In genomic region chr11:2548596-2548995, GRCh38 we compare ENCODE assay signal across 23 cellular contexts.
DNase-seq lines count a peak whose midpoint lies in the region; ATAC-seq, FAIRE-seq and TF ChIP-seq lines count a peak whose summit lies in the region.
"Had no signal": no experiment of that assay in that cellular context is flagged by ENCODE, and none has a peak within 500 bp of the region (broad histone marks: within the 10 kb centered on the region; RNA-seq: fewer than 3 reads in every experiment).

No MANE protein-coding gene starts in this region.

- H2AFZ ChIP-seq in HepG2 (ENCODE audit: low read length) (no peak overlapping the region), GM23338 (no peak overlapping the region)

- WGBS in right lobe of liver (ENCODE audit: insufficient coverage, low coverage, low lambda C conversion rate, missing lambda C conversion rate) = 96% methylated on average over 4 of the region's 12 CpGs
- WGBS in HepG2 (ENCODE audit: low lambda C conversion rate) = 46% methylated on average over 7 of the region's 12 CpGs
- over 99% methylated on average over 12 of the region's 12 CpGs for WGBS in prostate gland

- H3F3A ChIP-seq in GM23338 (replicated peaks; ENCODE audit: low read depth) = no peaks in the 10 kb centered on the region

- FAIRE-seq in HepG2 (lab: Jason Lieb, UNC) = no peak

- no peak for TF ChIP-seq POLR2A in right lobe of liver (IDR thresholded peaks at IDR 0.05)
- no peak for TF ChIP-seq POLR2A in HepG2 (IDR thresholded peaks at IDR 0.05; ENCODE audit: insufficient read depth in 1 of 2, low read depth in 2 of 2, low read length in 2 of 2)
- TF ChIP-seq POLR2A in prostate gland (IDR thresholded peaks at IDR 0.05) = no peak

- H3K27ac ChIP-seq in right lobe of liver (no peak overlapping the region), HepG2 (ENCODE audit: extremely low read length, insufficient read depth, low read length) (no peak overlapping the region), prostate gland (no peak overlapping the region), GM23338 (ENCODE audit: low read depth) (no peak overlapping the region)
- H3K27ac ChIP-seq: 22Rv1, RWPE1, SJCRH30 had no signal

- H3K4me1 ChIP-seq in right lobe of liver (no peaks in the 10 kb centered on the region), HepG2 (ENCODE audit: insufficient read depth, low read length) (no peaks in the 10 kb centered on the region), prostate gland (replicated peaks) (no peaks in the 10 kb centered on the region), GM23338 (ENCODE audit: insufficient read depth) (no peaks in the 10 kb centered on the region)
- H3K4me1 ChIP-seq: SJCRH30 had no signal

- H3K36me3 Mint-ChIP-seq in GM23338 (ENCODE audit: low read depth) = no peaks in the 10 kb centered on the region

- DNase-seq in activated CD4-positive, CD25-positive, alpha-beta regulatory T cell treated with anti-CD3 and anti-CD28 coated beads, Interleukin-2, amount 50 U/mL, for 72 hours = peak; percentile 7
- DNase-seq in activated CD4-positive, CD25-positive, alpha-beta regulatory T cell (lab: John Stamatoyannopoulos, UW) = no peak
- DNase-seq in right lobe of liver (peak; percentile 8 to 29 (median 28)), HepG2 (ENCODE audit: low spot score) (no peak), posterior vena cava (ENCODE audit: low spot score) (peak; percentile 47), HPDE6-E6E7 (ENCODE audit: extremely low spot score) (no peak), prostate gland (ENCODE audit: low spot score) (no peak), GM23338 (ENCODE audit: low spot score) (no peak)
- DNase-seq: CD4-positive, CD25-positive, alpha-beta regulatory T cell; COR-L47; DMS 273 treated with DMSO at 0.1 percent for 48 hours; DND-41; H7; HFFc6; IMR-90; NCI-H1417 treated with DMSO at 0.1 percent for 48 hours; NCI-H187 treated with DMSO at 0.1 percent for 48 hours; NCI-H226; NCI-H524; PC-3; SJCRH30 had no signal

- no peaks in the 10 kb centered on the region for H4K20me1 ChIP-seq in HepG2 (ENCODE audit: insufficient read depth, low read length)
- no peaks in the 10 kb centered on the region for H4K20me1 ChIP-seq in GM23338 (replicated peaks; ENCODE audit: insufficient read depth)

- in situ Hi-C loops in HepG2 (cut with HindIII; ENCODE audit: extremely low pct_ligation_motif_present, low pct_unique_long_range_greater_than_20kb) = no loop called here

- intact Hi-C loops in right lobe of liver (cut with DNase I) = no loop called here
- intact Hi-C loops in HepG2 (cut with micrococcal nuclease; ENCODE audit: unreplicated experiment) = no loop called here
- intact Hi-C loops in posterior vena cava (cut with DNase I) = no loop called here
- intact Hi-C loops in prostate gland (cut with DNase I) = no loop called here

- H3K27ac Mint-ChIP-seq in GM23338 = no peak overlapping the region
- H3K27ac Mint-ChIP-seq: CD4-positive, CD25-positive, alpha-beta regulatory T cell; HFFc6 had no signal

- TF ChIP-seq CTCF in right lobe of liver (IDR thresholded peaks at IDR 0.05) (no peak), HepG2 (CRISPR knock-in tag; IDR thresholded peaks at IDR 0.05) (no peak), prostate gland (IDR thresholded peaks at IDR 0.05) (no peak), GM23338 (conservative IDR thresholded peaks at IDR 0.05; ENCODE audit: low read depth in 2 of 2) (no peak)

- H3K9me2 ChIP-seq in GM23338 (ENCODE audit: insufficient read depth) = no peaks in the 10 kb centered on the region

- CTCF ChIA-PET in HepG2 (lab: Yijun Ruan, JAX; ENCODE audit: low intra/inter-chr PET ratio, low total read pairs) = no interaction called here

- H3K27me3 Mint-ChIP-seq in GM23338 (ENCODE audit: insufficient read depth, low read depth, poor library complexity) = peaks cover 58% of the 10 kb centered on the region

- TF ChIP-seq EP300 in HepG2 (IDR thresholded peaks at IDR 0.05; ENCODE audit: low read depth in 2 of 2, low read length in 2 of 2) (no peak), HepG2 (CRISPR knock-in tag; IDR thresholded peaks at IDR 0.05; ENCODE audit: borderline replicate concordance) (no peak)

- H3K4me3 ChIP-seq in right lobe of liver (no peak overlapping the region), HepG2 (replicated peaks in 1 of 3; ENCODE audit: insufficient read depth in 1 of 3, low read depth in 2 of 3, low read length in 3 of 3) (no peak overlapping the region), prostate gland (no peak overlapping the region), GM23338 (no peak overlapping the region)
- H3K4me3 ChIP-seq: SJCRH30 had no signal

- H3K79me2 ChIP-seq in HepG2 (ENCODE audit: insufficient read depth, low read length) = no peaks in the 10 kb centered on the region
- no peaks in the 10 kb centered on the region for H3K79me2 ChIP-seq in GM23338 (replicated peaks; ENCODE audit: insufficient read depth)

- no peaks in the 10 kb centered on the region for H3K27me3 ChIP-seq in right lobe of liver
- H3K27me3 ChIP-seq in HepG2 (ENCODE audit: control insufficient read depth in 1 of 2, insufficient read depth in 2 of 2, low read length in 2 of 2) = peaks cover 3 to 58% of the 10 kb centered on the region in 2 experiments
- no peaks in the 10 kb centered on the region for H3K27me3 ChIP-seq in prostate gland (replicated peaks; ENCODE audit: insufficient read depth)
- H3K27me3 ChIP-seq in GM23338 (ENCODE audit: insufficient read depth) = peaks cover 89% of the 10 kb centered on the region
- H3K27me3 ChIP-seq: SJCRH30 had no signal

- no peaks in the 10 kb centered on the region for H3K36me3 ChIP-seq in right lobe of liver
- H3K36me3 ChIP-seq in HepG2 (replicated peaks in 1 of 2; ENCODE audit: control insufficient read depth in 1 of 2, insufficient read depth in 2 of 2, low read length in 2 of 2) = no peaks in the 10 kb centered on the region
- no peaks in the 10 kb centered on the region for H3K36me3 ChIP-seq in prostate gland
- H3K36me3 ChIP-seq in GM23338 (ENCODE audit: insufficient read depth) = no peaks in the 10 kb centered on the region
- H3K36me3 ChIP-seq: SJCRH30 had no signal

- no peak overlapping the region for H3K9ac ChIP-seq in HepG2 (ENCODE audit: insufficient read depth, low read depth, low read length)

- no peak for TF ChIP-seq RAD21 in HepG2 (CRISPR knock-in tag; IDR thresholded peaks at IDR 0.05)

- H3K4me3 Mint-ChIP-seq in GM23338 = no peak overlapping the region
- H3K4me3 Mint-ChIP-seq: CD4-positive, CD25-positive, alpha-beta regulatory T cell; HFFc6 had no signal

- POLR2A ChIA-PET in HepG2 (lab: Yijun Ruan, JAX) = no interaction called here

- no peaks in the 10 kb centered on the region for H3K9me3 ChIP-seq in right lobe of liver
- H3K9me3 ChIP-seq in HepG2 (ENCODE audit: low read length) = no peaks in the 10 kb centered on the region
- no peaks in the 10 kb centered on the region for H3K9me3 ChIP-seq in prostate gland

- H3K4me2 ChIP-seq in HepG2 (ENCODE audit: low read depth, low read length) = no peak overlapping the region
- H3K4me2 ChIP-seq in GM23338 = no peak overlapping the region

- BruUV-seq in HepG2 (replicated peaks; lab: Mats Ljungman, UMichigan) = no TSS peak

- H3K4me1 Mint-ChIP-seq in GM23338 = no peaks in the 10 kb centered on the region

- ATAC-seq in right lobe of liver = no peak
- no peak for ATAC-seq in HepG2
- no peak for ATAC-seq in GM23338
- ATAC-seq: PC-3 had no signal

- no peaks in the 10 kb centered on the region; the same call in 2 of the 3 replicates for H3K9me3 Mint-ChIP-seq in GM23338
- H3K9me3 Mint-ChIP-seq: HFFc6 had no signal

TF ChIP-seq in GM23338, 12 proteins besides CTCF, POLR2A, EP300 and RAD21 (continues in another document):
- TF ChIP-seq ZNF114 (CRISPR knock-in tag; IDR thresholded peaks at IDR 0.05) (no peak), POLR2AphosphoS5 (IDR thresholded peaks at IDR 0.05; ENCODE audit: low read depth) (no peak), EZH2 (IDR thresholded peaks at IDR 0.05; ENCODE audit: low read depth, unreplicated experiment) (no peak)

Comparison
In these comparisons a context has a peak if more than half of its experiments do, and no peak if none do; other contexts are left out.
1. DNase-seq: peak in activated CD4-positive, CD25-positive, alpha-beta regulatory T cell treated with anti-CD3 and anti-CD28 coated beads, Interleukin-2, amount 50 U/mL, for 72 hours (single experiment), right lobe of liver (3 of 3) and posterior vena cava (single experiment); none in activated CD4-positive, CD25-positive, alpha-beta regulatory T cell (0 of 4), HepG2 (single experiment), HPDE6-E6E7 (single experiment), prostate gland (single experiment) and GM23338 (single experiment).